1 cellular context compared by ENCODE assay signal in the genomic region with DNA sequence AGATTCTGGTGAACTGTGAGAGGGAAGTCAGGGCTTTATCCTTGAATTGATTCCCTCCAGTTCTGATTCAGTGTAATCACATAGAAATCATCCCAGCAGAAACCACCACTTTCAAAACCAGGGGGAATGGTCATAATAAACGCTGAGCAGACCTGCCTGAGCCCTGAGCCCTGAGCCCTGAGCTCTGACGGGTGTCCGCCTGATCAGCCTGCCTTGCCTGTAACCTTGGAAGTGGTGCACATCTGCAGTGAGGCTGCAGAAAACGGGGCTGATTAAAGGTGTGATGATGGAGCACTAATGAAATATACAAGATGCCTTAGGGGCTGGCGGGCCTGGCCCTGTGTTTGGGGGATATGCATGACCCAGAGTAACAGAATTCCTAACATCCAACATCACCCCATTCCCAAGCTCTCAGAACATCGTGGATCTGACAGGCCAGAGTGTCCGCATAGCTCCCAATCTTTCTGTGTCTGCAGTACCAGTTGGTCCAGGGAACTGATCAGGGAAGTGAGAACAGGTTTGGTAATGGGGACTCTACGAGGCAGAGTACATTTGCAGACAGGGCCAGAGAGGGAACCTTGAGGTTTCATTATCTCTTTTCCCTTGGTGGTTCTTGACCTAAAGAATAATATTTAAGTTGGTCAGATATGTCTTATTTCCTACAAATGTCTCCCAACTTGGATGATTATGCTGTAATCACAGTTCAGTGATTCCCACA.
TF ChIP-seq lines count a peak whose summit lies in the region.

No MANE protein-coding gene starts in this region.

TF ChIP-seq in GM12878, 131 proteins besides CTCF, POLR2A, EP300 and RAD21 (continued from another document):
- TF ChIP-seq NFXL1 (IDR thresholded peaks at IDR 0.05; ENCODE audit: borderline replicate concordance) (no peak), BCL11A (IDR thresholded peaks at IDR 0.05; ENCODE audit: low read depth, low read length) (peak; percentile 39; the same call in 1 of the 2 replicates), CREB1 (IDR thresholded peaks at IDR 0.05; ENCODE audit: low read depth) (no peak), SPI1 (IDR thresholded peaks at IDR 0.05; ENCODE audit: borderline replicate concordance, insufficient read depth, low read depth, low read length) (peak; percentile 83), IKZF2 (IDR thresholded peaks at IDR 0.05) (peak in 1 of 2 experiments; percentile 29; a peak in 1 of 4 replicates), FOXM1 (IDR thresholded peaks at IDR 0.05; ENCODE audit: low read depth, low read length) (no peak), RUNX3 (IDR thresholded peaks at IDR 0.05; ENCODE audit: low read length) (peak; percentile 50)
